In the genomic region with DNA sequence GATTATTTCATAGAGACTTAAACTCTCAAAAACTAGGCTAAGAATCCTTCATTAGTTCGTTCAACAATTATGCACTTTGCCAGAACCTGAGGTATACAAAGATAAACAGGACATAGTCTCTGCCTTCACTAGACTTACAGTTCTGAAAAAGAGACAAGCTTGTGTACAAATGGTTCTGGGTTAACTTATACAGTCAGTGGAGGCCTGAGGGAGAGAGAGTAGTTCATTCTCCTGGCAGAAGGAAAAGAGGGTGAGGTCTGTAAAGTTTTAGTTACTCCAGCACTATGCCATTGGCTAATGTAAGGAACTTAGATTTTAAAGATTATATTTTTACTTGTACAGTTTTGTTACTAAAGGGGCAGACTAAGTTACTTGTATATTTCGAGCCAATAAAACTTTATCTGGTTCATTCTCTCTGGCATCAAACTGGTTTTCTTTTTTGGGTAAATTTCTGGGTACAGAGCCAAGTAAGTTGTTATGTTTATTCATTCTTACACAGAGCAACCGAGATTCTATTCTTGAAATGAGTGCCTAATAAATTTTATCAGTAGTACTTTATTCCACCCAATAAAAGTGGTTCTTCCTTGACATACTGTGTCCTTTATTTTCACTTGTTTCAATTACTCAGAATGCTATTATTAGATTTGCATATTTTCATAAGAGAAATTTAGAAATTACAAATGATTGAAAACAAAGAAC, we compare ENCODE assay signal across 22 cellular contexts.
DNase-seq lines count a peak whose midpoint lies in the region; ATAC-seq, FAIRE-seq and TF ChIP-seq lines count a peak whose summit lies in the region.
"Had no signal": no experiment of that assay in that cellular context is flagged by ENCODE, and none has a peak within 500 bp of the region (broad histone marks: within the 10 kb centered on the region; RNA-seq: fewer than 3 reads in every experiment).

No MANE protein-coding gene starts in this region.

- H3K36me3 ChIP-seq in heart left ventricle (no peaks in the 10 kb centered on the region), body of pancreas (replicated peaks in 1 of 2; ENCODE audit: insufficient read depth in 1 of 2, low read depth in 2 of 2) (no peaks in the 10 kb centered on the region)

- H3K4me1 ChIP-seq in heart left ventricle (peaks cover 5 to 64% (median 39%) of the 10 kb centered on the region in 12 donors), A549 (no peaks in the 10 kb centered on the region), body of pancreas (no peaks in the 10 kb centered on the region)

- H3K9me3 ChIP-seq in heart left ventricle: no peaks in the 10 kb centered on the region
- no peaks in the 10 kb centered on the region for H3K9me3 ChIP-seq in A549
- H3K9me3 ChIP-seq in body of pancreas: no peaks in the 10 kb centered on the region

- POLR2A ChIA-PET in A549 (lab: Yijun Ruan, JAX): no interaction called here

- CTCF ChIA-PET in A549 (lab: Yijun Ruan, JAX): interaction anchor here (1.6 kb wide), 1 partner anchor 21 kb away, joined by 4 read pairs; no protein-coding TSS in a partner anchor

- ATAC-seq in heart left ventricle (peak; percentile 29 to 74 (median 56)), Right ventricle myocardium inferior (no peak), A549 (no peak), body of pancreas (no peak)
- ATAC-seq: GM12878 had no signal

- TF ChIP-seq CTCF in heart left ventricle (IDR thresholded peaks at IDR 0.05) (no peak), A549 (IDR thresholded peaks at IDR 0.05) (no peak), LNCaP clone FGC (IDR thresholded peaks at IDR 0.05; ENCODE audit: control insufficient read depth, extremely low read depth, insufficient read depth) (no peak), body of pancreas (IDR thresholded peaks at IDR 0.05) (no peak)

- no peak overlapping the region for H3K4me2 ChIP-seq in A549

- FAIRE-seq in A549 (lab: Jason Lieb, UNC): peak; percentile 70
- FAIRE-seq: GM12878, GM19239, H54 had no signal

- no peak for TF ChIP-seq POLR2A in heart left ventricle (IDR thresholded peaks at IDR 0.05)
- TF ChIP-seq POLR2A in A549 (IDR thresholded peaks at IDR 0.05; ENCODE audit: low read length): no peak
- no peak for TF ChIP-seq POLR2A in body of pancreas (IDR thresholded peaks at IDR 0.05)

- H3K27me3 ChIP-seq in heart left ventricle (no peaks in the 10 kb centered on the region), body of pancreas (no peaks in the 10 kb centered on the region)

- intact Hi-C loops in heart left ventricle (cut with DNase I) (no loop called here), Right ventricle myocardium inferior (cut with DNase I) (loop anchor here (10.0 kb wide), 1 partner anchor 58 kb away; no protein-coding TSS in a partner anchor), body of pancreas (cut with DNase I) (no loop called here)

- H3K27ac ChIP-seq in heart left ventricle (peak overlapping the region in 6 of 12 donors; percentile 4 to 42 (median 13)), A549 (no peak overlapping the region), body of pancreas (no peak overlapping the region)

- no peak for TF ChIP-seq EP300 in A549 (IDR thresholded peaks at IDR 0.05)

- DNase-seq in heart left ventricle (no peak), Right ventricle myocardium inferior (ENCODE audit: missing footprints) (no peak), A549 (ENCODE audit: low read depth in 1 of 2, low spot score in 1 of 2) (no peak), EH (ENCODE audit: low read depth) (peak; percentile 23), LNCaP clone FGC (ENCODE audit: low read depth) (peak; percentile 15), body of pancreas (no peak)
- DNase-seq in central memory CD4-positive, alpha-beta T cell: no peak
- DNase-seq in activated T-cell treated with anti-CD3 and anti-CD28 coated beads, Interleukin-2, amount 50 U/mL, for 48 hours: no peak
- DNase-seq: 8988T; C1 segment of cervical spinal cord; Calu3; CD4-positive, alpha-beta memory T cell; COR-L47; DMS153; DND-41; EL; GDM1; GOT3; HCEC 1CT had no signal

- no peak for TF ChIP-seq RAD21 in A549 (conservative IDR thresholded peaks at IDR 0.05 in 1 of 2, IDR thresholded peaks at IDR 0.05 in 1 of 2)

- H3K4me3 ChIP-seq in heart left ventricle (no peak overlapping the region), A549 (no peak overlapping the region), LNCaP clone FGC (ENCODE audit: low read depth, low read length) (no peak overlapping the region), body of pancreas (no peak overlapping the region)
- H3K4me3 ChIP-seq: GM12878 had no signal

- 41 to 56% (median 51%) methylated on average over 3 of the region's 3 CpGs for WGBS in heart left ventricle, 4 donors
- 82% methylated on average over 3 of the region's 3 CpGs for WGBS in A549 (ENCODE audit: missing lambda C conversion rate)
- WGBS in body of pancreas, 2 donors: 68 to 73% methylated on average over 3 of the region's 3 CpGs

TF ChIP-seq in A549, 52 proteins besides CTCF, POLR2A, EP300 and RAD21:
- TF ChIP-seq CEBPB (IDR thresholded peaks at IDR 0.05) (no peak), ZC3H11A (IDR thresholded peaks at IDR 0.05) (no peak), CHD2 (IDR thresholded peaks at IDR 0.05; ENCODE audit: low read length, partially characterized antibody) (no peak), CBX2 (IDR thresholded peaks at IDR 0.05; ENCODE audit: borderline replicate concordance, low read depth) (no peak)

Comparison
In these comparisons a context has a peak if more than half of its experiments do, and no peak if none do; other contexts are left out.
1. ATAC-seq: peak in heart left ventricle (4 of 4); none in Right ventricle myocardium inferior (single experiment), A549 (0 of 2) and body of pancreas (single experiment).
2. DNase-seq: peak in EH (single experiment) and LNCaP clone FGC (single experiment); none in heart left ventricle (0 of 5), Right ventricle myocardium inferior (single experiment), A549 (0 of 2), body of pancreas (0 of 4), central memory CD4-positive, alpha-beta T cell (single experiment) and activated T-cell treated with anti-CD3 and anti-CD28 coated beads, Interleukin-2, amount 50 U/mL, for 48 hours (0 of 2).